In the genomic region with DNA sequence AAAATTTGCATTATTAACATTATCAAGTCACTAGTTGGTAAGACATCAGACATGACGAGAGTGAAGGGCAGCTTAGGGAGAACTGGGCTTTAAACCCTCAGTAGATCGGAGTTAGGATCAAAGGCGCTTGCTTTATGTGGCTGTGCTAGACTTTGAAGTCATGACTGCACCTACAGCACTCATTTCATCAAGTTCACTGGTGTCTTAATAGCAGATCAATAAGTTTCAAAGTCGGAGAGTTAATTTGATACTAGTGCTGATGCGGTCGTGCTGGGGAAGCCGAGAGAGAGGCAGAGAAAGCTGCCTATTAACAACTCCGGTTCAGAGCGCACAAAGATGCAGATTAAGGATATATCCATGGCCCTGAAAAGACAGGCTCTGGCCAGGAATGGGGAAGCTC, we compare ENCODE assay signal across 1 cellular context.
TF ChIP-seq lines count a peak whose summit lies in the region.

No MANE protein-coding gene starts in this region.

TF ChIP-seq in GM23338, 12 proteins besides CTCF, POLR2A, EP300 and RAD21:
- TF ChIP-seq, protein P1, sequence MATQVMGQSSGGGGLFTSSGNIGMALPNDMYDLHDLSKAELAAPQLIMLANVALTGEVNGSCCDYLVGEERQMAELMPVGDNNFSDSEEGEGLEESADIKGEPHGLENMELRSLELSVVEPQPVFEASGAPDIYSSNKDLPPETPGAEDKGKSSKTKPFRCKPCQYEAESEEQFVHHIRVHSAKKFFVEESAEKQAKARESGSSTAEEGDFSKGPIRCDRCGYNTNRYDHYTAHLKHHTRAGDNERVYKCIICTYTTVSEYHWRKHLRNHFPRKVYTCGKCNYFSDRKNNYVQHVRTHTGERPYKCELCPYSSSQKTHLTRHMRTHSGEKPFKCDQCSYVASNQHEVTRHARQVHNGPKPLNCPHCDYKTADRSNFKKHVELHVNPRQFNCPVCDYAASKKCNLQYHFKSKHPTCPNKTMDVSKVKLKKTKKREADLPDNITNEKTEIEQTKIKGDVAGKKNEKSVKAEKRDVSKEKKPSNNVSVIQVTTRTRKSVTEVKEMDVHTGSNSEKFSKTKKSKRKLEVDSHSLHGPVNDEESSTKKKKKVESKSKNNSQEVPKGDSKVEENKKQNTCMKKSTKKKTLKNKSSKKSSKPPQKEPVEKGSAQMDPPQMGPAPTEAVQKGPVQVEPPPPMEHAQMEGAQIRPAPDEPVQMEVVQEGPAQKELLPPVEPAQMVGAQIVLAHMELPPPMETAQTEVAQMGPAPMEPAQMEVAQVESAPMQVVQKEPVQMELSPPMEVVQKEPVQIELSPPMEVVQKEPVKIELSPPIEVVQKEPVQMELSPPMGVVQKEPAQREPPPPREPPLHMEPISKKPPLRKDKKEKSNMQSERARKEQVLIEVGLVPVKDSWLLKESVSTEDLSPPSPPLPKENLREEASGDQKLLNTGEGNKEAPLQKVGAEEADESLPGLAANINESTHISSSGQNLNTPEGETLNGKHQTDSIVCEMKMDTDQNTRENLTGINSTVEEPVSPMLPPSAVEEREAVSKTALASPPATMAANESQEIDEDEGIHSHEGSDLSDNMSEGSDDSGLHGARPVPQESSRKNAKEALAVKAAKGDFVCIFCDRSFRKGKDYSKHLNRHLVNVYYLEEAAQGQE (IDR thresholded peaks at IDR 0.05; ENCODE audit: unreplicated experiment): no peak
- TF ChIP-seq ZNF331 (CRISPR knock-in tag; IDR thresholded peaks at IDR 0.05; ENCODE audit: low read depth) (no peak), EZH2 (IDR thresholded peaks at IDR 0.05; ENCODE audit: low read depth, unreplicated experiment) (no peak), JUNB (IDR thresholded peaks at IDR 0.05; ENCODE audit: unreplicated experiment) (no peak), STAT1 (IDR thresholded peaks at IDR 0.05; ENCODE audit: unreplicated experiment) (no peak), CREB1 (CRISPR knock-in tag; IDR thresholded peaks at IDR 0.05; ENCODE audit: low read depth) (no peak), EZH2phosphoT487 (IDR thresholded peaks at IDR 0.05; ENCODE audit: unreplicated experiment) (no peak), NANOG (IDR thresholded peaks at IDR 0.05; ENCODE audit: borderline replicate concordance) (no peak), ZNF114 (CRISPR knock-in tag; IDR thresholded peaks at IDR 0.05) (no peak), POLR2AphosphoS5 (IDR thresholded peaks at IDR 0.05; ENCODE audit: low read depth) (no peak)
- TF ChIP-seq, protein P2, sequence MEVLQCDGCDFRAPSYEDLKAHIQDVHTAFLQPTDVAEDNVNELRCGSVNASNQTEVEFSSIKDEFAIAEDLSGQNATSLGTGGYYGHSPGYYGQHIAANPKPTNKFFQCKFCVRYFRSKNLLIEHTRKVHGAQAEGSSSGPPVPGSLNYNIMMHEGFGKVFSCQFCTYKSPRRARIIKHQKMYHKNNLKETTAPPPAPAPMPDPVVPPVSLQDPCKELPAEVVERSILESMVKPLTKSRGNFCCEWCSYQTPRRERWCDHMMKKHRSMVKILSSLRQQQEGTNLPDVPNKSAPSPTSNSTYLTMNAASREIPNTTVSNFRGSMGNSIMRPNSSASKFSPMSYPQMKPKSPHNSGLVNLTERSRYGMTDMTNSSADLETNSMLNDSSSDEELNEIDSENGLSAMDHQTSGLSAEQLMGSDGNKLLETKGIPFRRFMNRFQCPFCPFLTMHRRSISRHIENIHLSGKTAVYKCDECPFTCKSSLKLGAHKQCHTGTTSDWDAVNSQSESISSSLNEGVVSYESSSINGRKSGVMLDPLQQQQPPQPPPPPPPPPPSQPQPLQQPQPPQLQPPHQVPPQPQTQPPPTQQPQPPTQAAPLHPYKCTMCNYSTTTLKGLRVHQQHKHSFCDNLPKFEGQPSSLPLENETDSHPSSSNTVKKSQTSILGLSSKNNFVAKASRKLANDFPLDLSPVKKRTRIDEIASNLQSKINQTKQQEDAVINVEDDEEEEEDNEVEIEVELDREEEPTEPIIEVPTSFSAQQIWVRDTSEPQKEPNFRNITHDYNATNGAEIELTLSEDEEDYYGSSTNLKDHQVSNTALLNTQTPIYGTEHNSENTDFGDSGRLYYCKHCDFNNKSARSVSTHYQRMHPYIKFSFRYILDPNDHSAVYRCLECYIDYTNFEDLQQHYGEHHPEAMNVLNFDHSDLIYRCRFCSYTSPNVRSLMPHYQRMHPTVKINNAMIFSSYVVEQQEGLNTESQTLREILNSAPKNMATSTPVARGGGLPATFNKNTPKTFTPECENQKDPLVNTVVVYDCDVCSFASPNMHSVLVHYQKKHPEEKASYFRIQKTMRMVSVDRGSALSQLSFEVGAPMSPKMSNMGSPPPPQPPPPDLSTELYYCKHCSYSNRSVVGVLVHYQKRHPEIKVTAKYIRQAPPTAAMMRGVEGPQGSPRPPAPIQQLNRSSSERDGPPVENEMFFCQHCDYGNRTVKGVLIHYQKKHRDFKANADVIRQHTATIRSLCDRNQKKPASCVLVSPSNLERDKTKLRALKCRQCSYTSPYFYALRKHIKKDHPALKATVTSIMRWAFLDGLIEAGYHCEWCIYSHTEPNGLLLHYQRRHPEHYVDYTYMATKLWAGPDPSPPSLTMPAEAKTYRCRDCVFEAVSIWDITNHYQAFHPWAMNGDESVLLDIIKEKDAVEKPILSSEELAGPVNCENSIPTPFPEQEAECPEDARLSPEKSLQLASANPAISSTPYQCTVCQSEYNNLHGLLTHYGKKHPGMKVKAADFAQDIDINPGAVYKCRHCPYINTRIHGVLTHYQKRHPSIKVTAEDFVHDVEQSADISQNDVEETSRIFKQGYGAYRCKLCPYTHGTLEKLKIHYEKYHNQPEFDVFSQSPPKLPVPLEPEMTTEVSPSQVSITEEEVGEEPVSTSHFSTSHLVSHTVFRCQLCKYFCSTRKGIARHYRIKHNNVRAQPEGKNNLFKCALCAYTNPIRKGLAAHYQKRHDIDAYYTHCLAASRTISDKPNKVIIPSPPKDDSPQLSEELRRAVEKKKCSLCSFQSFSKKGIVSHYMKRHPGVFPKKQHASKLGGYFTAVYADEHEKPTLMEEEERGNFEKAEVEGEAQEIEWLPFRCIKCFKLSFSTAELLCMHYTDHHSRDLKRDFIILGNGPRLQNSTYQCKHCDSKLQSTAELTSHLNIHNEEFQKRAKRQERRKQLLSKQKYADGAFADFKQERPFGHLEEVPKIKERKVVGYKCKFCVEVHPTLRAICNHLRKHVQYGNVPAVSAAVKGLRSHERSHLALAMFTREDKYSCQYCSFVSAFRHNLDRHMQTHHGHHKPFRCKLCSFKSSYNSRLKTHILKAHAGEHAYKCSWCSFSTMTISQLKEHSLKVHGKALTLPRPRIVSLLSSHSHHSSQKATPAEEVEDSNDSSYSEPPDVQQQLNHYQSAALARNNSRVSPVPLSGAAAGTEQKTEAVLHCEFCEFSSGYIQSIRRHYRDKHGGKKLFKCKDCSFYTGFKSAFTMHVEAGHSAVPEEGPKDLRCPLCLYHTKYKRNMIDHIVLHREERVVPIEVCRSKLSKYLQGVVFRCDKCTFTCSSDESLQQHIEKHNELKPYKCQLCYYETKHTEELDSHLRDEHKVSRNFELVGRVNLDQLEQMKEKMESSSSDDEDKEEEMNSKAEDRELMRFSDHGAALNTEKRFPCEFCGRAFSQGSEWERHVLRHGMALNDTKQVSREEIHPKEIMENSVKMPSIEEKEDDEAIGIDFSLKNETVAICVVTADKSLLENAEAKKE (CRISPR knock-in tag; IDR thresholded peaks at IDR 0.05): no peak
- TF ChIP-seq, protein P3, sequence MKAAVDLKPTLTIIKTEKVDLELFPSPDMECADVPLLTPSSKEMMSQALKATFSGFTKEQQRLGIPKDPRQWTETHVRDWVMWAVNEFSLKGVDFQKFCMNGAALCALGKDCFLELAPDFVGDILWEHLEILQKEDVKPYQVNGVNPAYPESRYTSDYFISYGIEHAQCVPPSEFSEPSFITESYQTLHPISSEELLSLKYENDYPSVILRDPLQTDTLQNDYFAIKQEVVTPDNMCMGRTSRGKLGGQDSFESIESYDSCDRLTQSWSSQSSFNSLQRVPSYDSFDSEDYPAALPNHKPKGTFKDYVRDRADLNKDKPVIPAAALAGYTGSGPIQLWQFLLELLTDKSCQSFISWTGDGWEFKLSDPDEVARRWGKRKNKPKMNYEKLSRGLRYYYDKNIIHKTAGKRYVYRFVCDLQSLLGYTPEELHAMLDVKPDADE (IDR thresholded peaks at IDR 0.05): no peak
